33 cellular contexts compared by ENCODE assay signal in genomic region chr7:137160236-137160635, GRCh38.
"Had no signal": no experiment of that assay in that cellular context is flagged by ENCODE, and none has a peak within 500 bp of the region (broad histone marks: within the 10 kb centered on the region; RNA-seq: fewer than 3 reads in every experiment).

No MANE protein-coding gene starts in this region.

- H3K4me1 Mint-ChIP-seq: activated B cell treated with CpG ODN at 0.5 μM for 24 hours; activated T-helper 17 cell treated with anti-CD3 and anti-CD28 coated beads, Interleukin-2, amount 50 U/mL, for 72 hours; brain; central memory CD8-positive, alpha-beta T cell; T-helper 17 cell had no signal

- H3K27me3 Mint-ChIP-seq: activated B cell treated with CpG ODN at 0.5 μM for 24 hours; activated CD8-positive, alpha-beta T cell treated with anti-CD3 and anti-CD28 coated beads for 36 hours; activated naive CD8-positive, alpha-beta T cell; activated T-helper 17 cell treated with anti-CD3 and anti-CD28 coated beads, Interleukin-2, amount 50 U/mL, for 72 hours; central memory CD8-positive, alpha-beta T cell; dendritic cell treated with granulocyte-macrophage colony-stimulating factor and Interleukin-4, amounts not matched to agents 40 ng/mL and 50 ng/mL, for 4 days; T-helper 17 cell had no signal

- H3K27ac ChIP-seq: breast epithelium, coronary artery, dorsolateral prefrontal cortex, esophagus muscularis mucosa, gastroesophageal sphincter, heart right ventricle, WERI-Rb-1 had no signal

- H3K36me3 ChIP-seq: breast epithelium, esophagus muscularis mucosa, gastroesophageal sphincter, heart right ventricle, WERI-Rb-1 had no signal

- H3K9me3 Mint-ChIP-seq: endodermal cell had no signal

- H3K27ac Mint-ChIP-seq: activated B cell treated with CpG ODN at 0.5 μM for 24 hours; activated CD8-positive, alpha-beta T cell treated with anti-CD3 and anti-CD28 coated beads for 36 hours; activated naive CD8-positive, alpha-beta T cell; activated T-helper 17 cell treated with anti-CD3 and anti-CD28 coated beads, Interleukin-2, amount 50 U/mL, for 72 hours; brain; dendritic cell treated with granulocyte-macrophage colony-stimulating factor and Interleukin-4, amounts not matched to agents 40 ng/mL and 50 ng/mL, for 4 days; endodermal cell; T-helper 17 cell; T-helper 2 cell treated with Interferon-gamma antibody and Interleukin-4, amounts not matched to agents 5 μg/mL and 100 μg/mL, for 36 hours had no signal

- ATAC-seq: activated CD4-positive, CD25-positive, alpha-beta regulatory T cell treated with anti-CD3 and anti-CD28 coated beads, Interleukin-2, amount 50 U/mL, for 24 hours; activated CD8-positive, alpha-beta T cell treated with anti-CD3 and anti-CD28 coated beads for 36 hours; activated T-cell treated with anti-CD3 and anti-CD28 coated beads, Interleukin-2, amount 50 U/mL, for 4 hours; activated T-helper 17 cell treated with anti-CD3 and anti-CD28 coated beads, Interleukin-2, amount 50 U/mL, for 72 hours; gastroesophageal sphincter; heart right ventricle; T-helper 17 cell had no signal

- H3K4me3 Mint-ChIP-seq: activated B cell treated with CpG ODN at 0.5 μM for 24 hours; activated CD8-positive, alpha-beta T cell treated with anti-CD3 and anti-CD28 coated beads for 36 hours; activated naive CD8-positive, alpha-beta T cell; activated T-cell treated with anti-CD3 and anti-CD28 coated beads, Interleukin-2, amount 50 U/mL, for 4 hours; activated T-helper 17 cell treated with anti-CD3 and anti-CD28 coated beads, Interleukin-2, amount 50 U/mL, for 72 hours; brain; central memory CD8-positive, alpha-beta T cell; dendritic cell treated with granulocyte-macrophage colony-stimulating factor and Interleukin-4, amounts not matched to agents 40 ng/mL and 50 ng/mL, for 4 days; endodermal cell; T-helper 17 cell; T-helper 2 cell treated with Interferon-gamma antibody and Interleukin-4, amounts not matched to agents 5 μg/mL and 100 μg/mL, for 36 hours had no signal

- H3K27me3 ChIP-seq: breast epithelium, dorsolateral prefrontal cortex, esophagus muscularis mucosa, gastroesophageal sphincter, heart right ventricle had no signal

- DNase-seq: activated B cell treated with CpG ODN at 0.5 μM for 24 hours; activated CD4-positive, alpha-beta T cell treated with anti-CD3 and anti-CD28 coated beads for 48 hours; activated CD4-positive, alpha-beta T cell treated with anti-CD3 and anti-CD28 coated beads, Interleukin-2, amount 50 U/mL, for 1 hour; activated CD4-positive, alpha-beta T cell treated with anti-CD3 and anti-CD28 coated beads, Interleukin-2, amount 50 U/mL, for 48 hours; activated CD8-positive, alpha-beta memory T cell treated with anti-CD3 and anti-CD28 coated beads for 24 hours; activated CD8-positive, alpha-beta T cell treated with anti-CD3 and anti-CD28 coated beads for 36 hours; activated effector memory CD4-positive, alpha-beta T cell treated with Interleukin-2 at 50 U/mL for 16 hours; activated gamma-delta T cell treated with Interleukin-2 at 50 U/mL for 16 hours; activated naive CD4-positive, alpha-beta T cell treated with anti-CD3 and anti-CD28 coated beads, Interleukin-2, amount 50 U/mL, for 16 hours; activated naive CD4-positive, alpha-beta T cell treated with Interleukin-2 at 50 U/mL for 16 hours; activated T-cell treated with anti-CD3 and anti-CD28 coated beads, Interleukin-2, amount 50 U/mL, for 4 hours; amygdala; aorta; dorsolateral prefrontal cortex; effector memory CD4-positive, alpha-beta T cell; endodermal cell; erythroblast; foreskin melanocyte; heart right ventricle; T-helper 17 cell; T1000; WERI-Rb-1 had no signal

- H3K4me1 ChIP-seq: breast epithelium, gastroesophageal sphincter, heart right ventricle had no signal

- H3K36me3 Mint-ChIP-seq: activated naive CD8-positive, alpha-beta T cell; brain had no signal

- H3K4me3 ChIP-seq: breast epithelium, coronary artery, dorsolateral prefrontal cortex, esophagus muscularis mucosa, gastroesophageal sphincter, heart right ventricle had no signal
